8 cellular contexts compared by ENCODE assay signal in genomic region chr2:186486651-186487647, GRCh38. TPM values are rescaled to one million over a fixed set of nuclear protein-coding genes. Genes with fewer than 3 reads are reported as not detected.
DNase-seq lines count a peak whose midpoint lies in the region; ATAC-seq and TF ChIP-seq lines count a peak whose summit lies in the region.

No MANE protein-coding gene starts in this region.

- dilution Hi-C loops in IMR-90 (cut with HindIII; ENCODE audit: low sequenced_read_pairs, unreplicated experiment), result no loop called here

- no peaks in the 10 kb centered on the region for H3K27me3 Mint-ChIP-seq in activated CD8-positive, alpha-beta T cell treated with anti-CD3 and anti-CD28 coated beads for 36 hours

- TF ChIP-seq RAD21 in IMR-90 (IDR thresholded peaks at IDR 0.05; ENCODE audit: low read length), result no peak

- peak overlapping the region; percentile 98 for H3K27ac Mint-ChIP-seq in activated CD8-positive, alpha-beta T cell treated with anti-CD3 and anti-CD28 coated beads for 36 hours

- WGBS in IMR-90 (ENCODE audit: extremely low coverage in 2 of 2, insufficient read length in 1 of 2), 2 experiments, result 0% methylated on average over 3 of the region's 31 CpGs; no CpG with 5 or more reads in 1 of the 2 experiments
- WGBS in sigmoid colon, 2 donors, result 1 to 2% methylated on average over 31 of the region's 31 CpGs

- H3K36me3 ChIP-seq in IMR-90 (ENCODE audit: control insufficient read depth, insufficient read depth, low read length), result no peaks in the 10 kb centered on the region
- no peaks in the 10 kb centered on the region for H3K36me3 ChIP-seq in right atrium auricular region
- H3K36me3 ChIP-seq in sigmoid colon, result no peaks in the 10 kb centered on the region

- H3K14ac ChIP-seq in IMR-90 (replicated peaks; ENCODE audit: low read depth, low read length), result peak overlapping the region; percentile 78

- no peak overlapping the region for H2BK120ac ChIP-seq in IMR-90 (ENCODE audit: low read depth, low read length)

- TSS peak; percentile 53 for BruUV-seq in IMR-90 (replicated peaks; lab: Mats Ljungman, UMichigan)

- H3K27me3 ChIP-seq in IMR-90 (ENCODE audit: control insufficient read depth, insufficient read depth, low read length), result no peaks in the 10 kb centered on the region
- H3K27me3 ChIP-seq in right atrium auricular region, result no peaks in the 10 kb centered on the region
- H3K27me3 ChIP-seq in sigmoid colon, result no peaks in the 10 kb centered on the region

- H2AFZ ChIP-seq in IMR-90 (replicated peaks; ENCODE audit: low read length, poor library complexity), result peak overlapping the region; percentile 96

- CTCF ChIA-PET in IMR-90 (lab: Yijun Ruan, JAX), result interaction anchor here (1.0 kb wide), 1 partner anchor 31 kb away, joined by 3 read pairs; no protein-coding TSS in a partner anchor
- CTCF ChIA-PET in activated CD8-positive, alpha-beta T cell treated with anti-CD3 and anti-CD28 coated beads for 36 hours (lab: Charles Lee), result interaction anchor here (2.1 to 2.5 kb wide), 3 partner anchors 16 to 18 kb away, joined by 7 to 12 read pairs (median 11); no protein-coding TSS in a partner anchor

- peak overlapping the region; percentile 76 for H3K56ac ChIP-seq in IMR-90 (ENCODE audit: extremely low read depth, insufficient read depth, low read length)

- peaks cover 9% of the 10 kb centered on the region; the same call in 1 of the 2 replicates for H3K9me1 ChIP-seq in IMR-90 (ENCODE audit: insufficient read depth, low read length)

- no peaks in the 10 kb centered on the region for H3K9me3 ChIP-seq in IMR-90 (ENCODE audit: control insufficient read depth, insufficient read depth, low read length)
- no peaks in the 10 kb centered on the region for H3K9me3 ChIP-seq in right atrium auricular region
- H3K9me3 ChIP-seq in sigmoid colon, result no peaks in the 10 kb centered on the region

- H4K20me1 ChIP-seq in IMR-90 (ENCODE audit: insufficient read depth, low read length), result peaks cover 46% of the 10 kb centered on the region

- in situ Hi-C loops in IMR-90 (cut with MboI; ENCODE audit: low sequenced_read_pairs), result no loop called here

- no peak for TF ChIP-seq EP300 in sigmoid colon (IDR thresholded peaks at IDR 0.05)

- H3K27ac ChIP-seq in IMR-90 (ENCODE audit: insufficient read depth, low read length) (peak overlapping the region; percentile 79), right atrium auricular region (peak overlapping the region; percentile 93 to 95), sigmoid colon (peak overlapping the region; percentile 91 to 95 (median 92))

- H4K91ac ChIP-seq in IMR-90 (ENCODE audit: insufficient read depth, low read depth, low read length), result peak overlapping the region; percentile 35

- H3K4ac ChIP-seq in IMR-90 (ENCODE audit: low read depth, low read length), result peak overlapping the region; percentile 47

- peak overlapping the region; percentile 27 to 84 for H4K8ac ChIP-seq in IMR-90 (ENCODE audit: low read depth in 2 of 2, low read length in 2 of 2)

- H2AK9ac ChIP-seq in IMR-90 (replicated peaks; ENCODE audit: low read depth, low read length, poor library complexity), result peak overlapping the region; percentile 92

- TF ChIP-seq CTCF in IMR-90 (conservative IDR thresholded peaks at IDR 0.05; ENCODE audit: low read depth, low read length), result no peak
- TF ChIP-seq CTCF in activated CD8-positive, alpha-beta T cell treated with anti-CD3 and anti-CD28 coated beads for 36 hours (IDR thresholded peaks at IDR 0.05), result no peak
- TF ChIP-seq CTCF in right atrium auricular region (IDR thresholded peaks at IDR 0.05), result no peak
- TF ChIP-seq CTCF in sigmoid colon (IDR thresholded peaks at IDR 0.05), result no peak

- H2AK5ac ChIP-seq in IMR-90 (ENCODE audit: low read depth, low read length), result peak overlapping the region; percentile 39; the same call in 1 of the 2 replicates

- TF ChIP-seq POLR2A in IMR-90 (IDR thresholded peaks at IDR 0.05; ENCODE audit: low read depth, low read length) (peak; percentile 78), sigmoid colon (IDR thresholded peaks at IDR 0.05) (no peak)

- H3K23ac ChIP-seq in IMR-90 (ENCODE audit: low read depth, low read length), result peak overlapping the region; percentile 87

- no peak overlapping the region for H2BK15ac ChIP-seq in IMR-90 (ENCODE audit: low read depth, low read length)

- intact Hi-C loops in IMR-90 (cut with micrococcal nuclease), result loop anchor here (5.0 kb wide), 1 partner anchor 355 kb away; no protein-coding TSS in a partner anchor
- intact Hi-C loops in activated CD8-positive, alpha-beta T cell treated with anti-CD3 and anti-CD28 coated beads for 36 hours (cut with micrococcal nuclease), result no loop called here
- intact Hi-C loops in sigmoid colon (cut with DNase I), result loop anchor here (5.0 kb wide), 1 partner anchor 105 kb away; the partner anchor contains the start of gene ITGAV

- peak overlapping the region; percentile 27 for H4K5ac ChIP-seq in IMR-90 (ENCODE audit: low read depth, low read length)

- peaks cover 0 to 27% of the 10 kb centered on the region in 2 experiments; a peak in 2 of 4 replicates for H3K79me1 ChIP-seq in IMR-90 (ENCODE audit: low read depth in 1 of 2, low read length in 2 of 2)

- peaks cover 65% of the 10 kb centered on the region for H3K4me1 Mint-ChIP-seq in activated CD8-positive, alpha-beta T cell treated with anti-CD3 and anti-CD28 coated beads for 36 hours (ENCODE audit: low read depth)

- H3K4me1 ChIP-seq in IMR-90 (ENCODE audit: control insufficient read depth, insufficient read depth, low read length) (peaks cover 2% of the 10 kb centered on the region; the same call in 1 of the 2 replicates), right atrium auricular region (peaks cover 0 to 55% of the 10 kb centered on the region in 2 donors), sigmoid colon (peaks cover 0 to 63% (median 44%) of the 10 kb centered on the region in 4 donors)

- no peak for ATAC-seq in IMR-90 (ENCODE audit: low read depth)
- ATAC-seq in activated CD8-positive, alpha-beta T cell treated with anti-CD3 and anti-CD28 coated beads for 36 hours, result no peak
- ATAC-seq in GM18519 (IDR thresholded peaks at IDR 0.05; ENCODE audit: low FRiP score, unreplicated experiment), result no peak

- peaks cover 30% of the 10 kb centered on the region for H3K36me3 Mint-ChIP-seq in activated CD8-positive, alpha-beta T cell treated with anti-CD3 and anti-CD28 coated beads for 36 hours (ENCODE audit: low read depth)

- POLR2A ChIA-PET in IMR-90 (lab: Charles Lee; ENCODE audit: unreplicated experiment), result interaction anchor here (0.5 kb wide), 1 partner anchor 164 kb away, joined by 3 read pairs; no protein-coding TSS in a partner anchor
- POLR2A ChIA-PET in activated CD8-positive, alpha-beta T cell treated with anti-CD3 and anti-CD28 coated beads for 36 hours (lab: Charles Lee), result interaction anchor here (0.7 to 2.2 kb wide), 3 partner anchors 18 to 154 kb away, joined by 3 to 7 read pairs (median 3); partner anchors contain the start of gene ITGAV

- peak overlapping the region; percentile 81 for H3K9ac ChIP-seq in IMR-90 (ENCODE audit: low read depth, low read length)

- no peak overlapping the region for H3K18ac ChIP-seq in IMR-90 (ENCODE audit: low read depth, low read length)

- H3K4me3 Mint-ChIP-seq in activated CD8-positive, alpha-beta T cell treated with anti-CD3 and anti-CD28 coated beads for 36 hours, result peak overlapping the region; percentile 97

- H2BK5ac ChIP-seq in IMR-90 (ENCODE audit: low read depth, low read length, poor library complexity, severe bottlenecking), result peak overlapping the region; percentile 72

- DNase-seq in DMS53 treated with DMSO at 0.1 percent for 48 hours (lab: John Stamatoyannopoulos, UW; ENCODE audit: unreplicated experiment) (peak; percentile 20), IMR-90 (peak; percentile 17), right atrium auricular region (ENCODE audit: low spot score) (no peak), sigmoid colon (no peak), OCI-M2 (lab: John Stamatoyannopoulos, UW; ENCODE audit: unreplicated experiment) (no peak)
- DNase-seq in activated CD8-positive, alpha-beta T cell treated with anti-CD3 and anti-CD28 coated beads for 36 hours, result no peak
- no peak for DNase-seq in stimulated activated CD4-positive, alpha-beta T cell treated with anti-CD3 and anti-CD28 coated beads, Interleukin-15, amount 100 ng/mL, for 24 hours

- H2BK20ac ChIP-seq in IMR-90 (ENCODE audit: low read depth, low read length), result no peak overlapping the region

- H3K4me3 ChIP-seq in IMR-90 (ENCODE audit: insufficient read depth, low read depth, low read length) (peak overlapping the region; percentile 71), right atrium auricular region (peak overlapping the region; percentile 69 to 80), sigmoid colon (peak overlapping the region; percentile 61 to 95 (median 85))

- H3K4me2 ChIP-seq in IMR-90 (ENCODE audit: low read depth, low read length), result peak overlapping the region; percentile 93

- H3K9me3 Mint-ChIP-seq in activated CD8-positive, alpha-beta T cell treated with anti-CD3 and anti-CD28 coated beads for 36 hours, result no peaks in the 10 kb centered on the region

TF ChIP-seq in IMR-90, 13 proteins besides CTCF, POLR2A, EP300 and RAD21:
- TF ChIP-seq MAFK (IDR thresholded peaks at IDR 0.05; ENCODE audit: low read depth, low read length) (no peak), RFX5 (IDR thresholded peaks at IDR 0.05; ENCODE audit: low read depth, low read length) (no peak), BHLHE40 (IDR thresholded peaks at IDR 0.05; ENCODE audit: low read depth, low read length) (peak; percentile 59; the same call in 1 of the 2 replicates), RCOR1 (IDR thresholded peaks at IDR 0.05; ENCODE audit: insufficient replicate concordance, low read length) (no peak), NFE2L2 (IDR thresholded peaks at IDR 0.05; ENCODE audit: low read depth, low read length) (no peak)

RNA-seq across cellular contexts. Expression of gene ZC3H15, which starts 0.9 kb away (rescaled TPM):
- total RNA-seq in IMR-90 (2012; rRNA removed) (22.9 and 65.0 TPM in 2 replicates), right atrium auricular region (10 to 100 TPM; 38.3 to 41.6 TPM), sigmoid colon (10 to 100 TPM; 60.3 to 76.7 (median 62.0) TPM)
- polyA plus RNA-seq in IMR-90 (2012; rRNA removed) (40.2 and 47.4 TPM in 2 replicates), sigmoid colon (10 to 100 TPM; 51.1 to 77.9 (median 54.1) TPM)
- 3.8 and 13.1 TPM in 2 replicates for polyA plus RNA-seq in IMR-90 (2012; cell fraction: cytosol; rRNA removed)
- 4.2 and 41.0 TPM in 2 replicates for polyA plus RNA-seq in IMR-90 (2012; cell fraction: nucleus; rRNA removed; ENCODE audit: low replicate concordance)
- 100 to 1,000 TPM; 101 to 106 TPM for total RNA-seq in activated CD8-positive, alpha-beta T cell treated with anti-CD3 and anti-CD28 coated beads for 36 hours

Comparison
In these comparisons a context has a peak if more than half of its experiments do, and no peak if none do; other contexts are left out.
1. DNase-seq: peak in DMS53 treated with DMSO at 0.1 percent for 48 hours (single experiment) and IMR-90 (single experiment); none in activated CD8-positive, alpha-beta T cell treated with anti-CD3 and anti-CD28 coated beads for 36 hours (single experiment), right atrium auricular region (single experiment), sigmoid colon (single experiment), OCI-M2 (single experiment) and stimulated activated CD4-positive, alpha-beta T cell treated with anti-CD3 and anti-CD28 coated beads, Interleukin-15, amount 100 ng/mL, for 24 hours (single experiment).
2. Peak in every context shown above with its lines, with median percentiles within 50 percentile points of each other: H3K27ac ChIP-seq and H3K4me3 ChIP-seq.